ENCODE assay signal across 1 cellular context in genomic region chr2:190379249-190379964, GRCh38.
TF ChIP-seq lines count a peak whose summit lies in the region.

No MANE protein-coding gene starts in this region.

TF ChIP-seq in H1, 55 proteins besides CTCF, POLR2A, EP300 and RAD21 (continued from another document):
- no peak for TF ChIP-seq FOSL1 (IDR thresholded peaks at IDR 0.05; ENCODE audit: insufficient read depth, low read depth, low read length)
- no peak for TF ChIP-seq SIN3A (conservative IDR thresholded peaks at IDR 0.05 in 1 of 2, IDR thresholded peaks at IDR 0.05 in 1 of 2; ENCODE audit: low read depth in 1 of 2, low read length in 2 of 2)
- TF ChIP-seq CHD2 (IDR thresholded peaks at IDR 0.05; ENCODE audit: low read length): no peak
- TF ChIP-seq POU5F1 (IDR thresholded peaks at IDR 0.05; ENCODE audit: low read depth, low read length): no peak
- no peak for TF ChIP-seq EGR1 (IDR thresholded peaks at IDR 0.05; ENCODE audit: borderline replicate concordance, low read depth, low read length)
- no peak for TF ChIP-seq JUND (IDR thresholded peaks at IDR 0.05; ENCODE audit: low read length)
- TF ChIP-seq KDM5A (IDR thresholded peaks at IDR 0.05; ENCODE audit: low read length): no peak
- no peak for TF ChIP-seq KDM1A (IDR thresholded peaks at IDR 0.05; ENCODE audit: borderline replicate concordance, low read length)
- no peak for TF ChIP-seq TAF7 (optimal IDR thresholded peaks at IDR 0.05; ENCODE audit: borderline replicate concordance, low read depth, low read length)
- TF ChIP-seq CBX8 (IDR thresholded peaks at IDR 0.05; ENCODE audit: borderline replicate concordance, low read depth, low read length): no peak
- TF ChIP-seq MAX (IDR thresholded peaks at IDR 0.05): no peak
- no peak for TF ChIP-seq SUZ12 (IDR thresholded peaks at IDR 0.05; ENCODE audit: low read length)
